In genomic region chr22:47593911-47594311, GRCh38 we compare ENCODE assay signal across 16 cellular contexts.
DNase-seq lines count a peak whose midpoint lies in the region; ATAC-seq and TF ChIP-seq lines count a peak whose summit lies in the region.
"Had no signal": no experiment of that assay in that cellular context is flagged by ENCODE, and none has a peak within 500 bp of the region (broad histone marks: within the 10 kb centered on the region; RNA-seq: fewer than 3 reads in every experiment).

No MANE protein-coding gene starts in this region.

- DNase-seq in activated effector memory CD4-positive, alpha-beta T cell treated with anti-CD3 and anti-CD28 coated beads, Interleukin-2, amount 50 U/mL, for 16 hours = peak; percentile 52
- no peak for DNase-seq in activated effector memory CD4-positive, alpha-beta T cell treated with Interleukin-2 at 50 U/mL for 16 hours
- DNase-seq in esophagus muscularis mucosa (ENCODE audit: extremely low spot score) = peak; percentile 87
- DNase-seq in vagina (ENCODE audit: extremely low spot score in 2 of 2) = peak; percentile 54 to 87
- DNase-seq: 8988T; AML-193; Caco-2; CD8-positive, alpha-beta memory T cell; DMS53; GF-D8; HCEC 1CT; HFFc6 had no signal

- peak; percentile 5 for ATAC-seq in stimulated activated memory B cell treated with anti-CD40 and anti-IgM and Interleukin-4, amounts not matched to agents 10 μg/mL and 1 μg/mL and 100 μg/mL, for 72 hours
- ATAC-seq in HG02973 (IDR thresholded peaks at IDR 0.05; ENCODE audit: unreplicated experiment) (no peak), HG03378 (IDR thresholded peaks at IDR 0.05; ENCODE audit: unreplicated experiment) (no peak)

- H3K36me3 Mint-ChIP-seq in stimulated activated memory B cell treated with anti-CD40 and anti-IgM and Interleukin-4, amounts not matched to agents 10 μg/mL and 1 μg/mL and 100 μg/mL, for 72 hours = no peaks in the 10 kb centered on the region
- H3K36me3 Mint-ChIP-seq: CD8-positive, alpha-beta memory T cell had no signal

- TF ChIP-seq CTCF in esophagus muscularis mucosa (IDR thresholded peaks at IDR 0.05) (no peak), vagina (IDR thresholded peaks at IDR 0.05) (no peak)

- H3K27me3 ChIP-seq in esophagus muscularis mucosa (peaks cover 0 to 20% (median 0%) of the 10 kb centered on the region in 4 donors), vagina (no peaks in the 10 kb centered on the region)
- H3K27me3 ChIP-seq: BLaER1 had no signal

- TF ChIP-seq EP300 in esophagus muscularis mucosa (IDR thresholded peaks at IDR 0.05) = no peak

- H3K4me1 Mint-ChIP-seq in stimulated activated memory B cell treated with anti-CD40 and anti-IgM and Interleukin-4, amounts not matched to agents 10 μg/mL and 1 μg/mL and 100 μg/mL, for 72 hours = no peaks in the 10 kb centered on the region
- H3K4me1 Mint-ChIP-seq: CD8-positive, alpha-beta memory T cell had no signal

- H3K9me3 Mint-ChIP-seq in stimulated activated memory B cell treated with anti-CD40 and anti-IgM and Interleukin-4, amounts not matched to agents 10 μg/mL and 1 μg/mL and 100 μg/mL, for 72 hours = peaks cover 2% of the 10 kb centered on the region

- H3K36me3 ChIP-seq in esophagus muscularis mucosa (no peaks in the 10 kb centered on the region), vagina (no peaks in the 10 kb centered on the region)
- H3K36me3 ChIP-seq: BLaER1 had no signal

- WGBS in esophagus muscularis mucosa = 84% methylated on average over 13 of the region's 15 CpGs

- no peak for TF ChIP-seq POLR2A in esophagus muscularis mucosa (IDR thresholded peaks at IDR 0.05; ENCODE audit: low read depth)
- no peak for TF ChIP-seq POLR2A in vagina (IDR thresholded peaks at IDR 0.05)

- no peak overlapping the region for H3K4me3 Mint-ChIP-seq in stimulated activated memory B cell treated with anti-CD40 and anti-IgM and Interleukin-4, amounts not matched to agents 10 μg/mL and 1 μg/mL and 100 μg/mL, for 72 hours
- H3K4me3 Mint-ChIP-seq: CD8-positive, alpha-beta memory T cell; HFFc6 had no signal

- H3K27ac ChIP-seq in esophagus muscularis mucosa (replicated peaks in 1 of 4) (no peak overlapping the region), vagina (no peak overlapping the region)
- H3K27ac ChIP-seq: BLaER1 had no signal

- H3K4me3 ChIP-seq in esophagus muscularis mucosa (no peak overlapping the region), vagina (no peak overlapping the region)
- H3K4me3 ChIP-seq: BLaER1 had no signal

- H3K9me3 ChIP-seq in esophagus muscularis mucosa = no peaks in the 10 kb centered on the region
- no peaks in the 10 kb centered on the region for H3K9me3 ChIP-seq in vagina
- H3K9me3 ChIP-seq: BLaER1, Caco-2 had no signal

- H3K4me1 ChIP-seq in esophagus muscularis mucosa (no peaks in the 10 kb centered on the region), vagina (no peaks in the 10 kb centered on the region)
- H3K4me1 ChIP-seq: BLaER1 had no signal

- no peaks in the 10 kb centered on the region for H3K27me3 Mint-ChIP-seq in stimulated activated memory B cell treated with anti-CD40 and anti-IgM and Interleukin-4, amounts not matched to agents 10 μg/mL and 1 μg/mL and 100 μg/mL, for 72 hours

- no peak overlapping the region for H3K27ac Mint-ChIP-seq in stimulated activated memory B cell treated with anti-CD40 and anti-IgM and Interleukin-4, amounts not matched to agents 10 μg/mL and 1 μg/mL and 100 μg/mL, for 72 hours
- H3K27ac Mint-ChIP-seq: CD8-positive, alpha-beta memory T cell; HFFc6 had no signal

- intact Hi-C loops in esophagus muscularis mucosa (cut with DNase I) (no loop called here), vagina (cut with DNase I) (no loop called here)
